ENCODE assay signal across 1 cellular context in the genomic region with DNA sequence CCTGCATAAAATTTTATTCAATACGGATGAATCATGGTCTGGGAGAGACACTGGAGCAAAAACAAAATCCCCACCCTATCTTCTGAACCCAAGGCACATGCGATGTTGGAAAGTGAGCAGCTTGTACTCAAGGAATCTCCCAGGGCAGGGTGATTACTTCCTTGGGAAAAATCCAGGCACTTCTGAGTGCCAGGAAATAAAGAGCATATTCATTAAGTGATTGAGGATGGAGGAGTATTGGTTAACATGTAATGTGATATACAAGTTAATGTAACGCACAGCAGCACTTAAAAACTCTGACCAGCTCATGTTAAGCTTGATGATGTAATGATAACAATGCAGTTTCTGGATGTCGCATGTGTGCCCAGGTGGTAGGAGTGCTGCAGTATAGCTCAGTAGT.
TF ChIP-seq lines count a peak whose summit lies in the region.

No MANE protein-coding gene starts in this region.

TF ChIP-seq in HEK293, 187 proteins besides CTCF, POLR2A, EP300 and RAD21 (continued from another document and continues in another):
- TF ChIP-seq, protein P1, sequence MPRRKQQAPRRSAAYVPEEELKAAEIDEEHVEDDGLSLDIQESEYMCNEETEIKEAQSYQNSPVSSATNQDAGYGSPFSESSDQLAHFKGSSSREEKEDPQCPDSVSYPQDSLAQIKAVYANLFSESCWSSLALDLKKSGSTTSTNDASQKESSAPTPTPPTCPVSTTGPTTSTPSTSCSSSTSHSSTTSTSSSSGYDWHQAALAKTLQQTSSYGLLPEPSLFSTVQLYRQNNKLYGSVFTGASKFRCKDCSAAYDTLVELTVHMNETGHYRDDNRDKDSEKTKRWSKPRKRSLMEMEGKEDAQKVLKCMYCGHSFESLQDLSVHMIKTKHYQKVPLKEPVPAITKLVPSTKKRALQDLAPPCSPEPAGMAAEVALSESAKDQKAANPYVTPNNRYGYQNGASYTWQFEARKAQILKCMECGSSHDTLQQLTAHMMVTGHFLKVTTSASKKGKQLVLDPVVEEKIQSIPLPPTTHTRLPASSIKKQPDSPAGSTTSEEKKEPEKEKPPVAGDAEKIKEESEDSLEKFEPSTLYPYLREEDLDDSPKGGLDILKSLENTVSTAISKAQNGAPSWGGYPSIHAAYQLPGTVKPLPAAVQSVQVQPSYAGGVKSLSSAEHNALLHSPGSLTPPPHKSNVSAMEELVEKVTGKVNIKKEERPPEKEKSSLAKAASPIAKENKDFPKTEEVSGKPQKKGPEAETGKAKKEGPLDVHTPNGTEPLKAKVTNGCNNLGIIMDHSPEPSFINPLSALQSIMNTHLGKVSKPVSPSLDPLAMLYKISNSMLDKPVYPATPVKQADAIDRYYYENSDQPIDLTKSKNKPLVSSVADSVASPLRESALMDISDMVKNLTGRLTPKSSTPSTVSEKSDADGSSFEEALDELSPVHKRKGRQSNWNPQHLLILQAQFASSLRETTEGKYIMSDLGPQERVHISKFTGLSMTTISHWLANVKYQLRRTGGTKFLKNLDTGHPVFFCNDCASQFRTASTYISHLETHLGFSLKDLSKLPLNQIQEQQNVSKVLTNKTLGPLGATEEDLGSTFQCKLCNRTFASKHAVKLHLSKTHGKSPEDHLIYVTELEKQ (tag by site-specific recombination; IDR thresholded peaks at IDR 0.05; ENCODE audit: borderline replicate concordance) = peak; percentile 32; the same call in 1 of the 2 replicates
- TF ChIP-seq ZNF747 (tag by site-specific recombination; IDR thresholded peaks at IDR 0.05) = no peak
- TF ChIP-seq ZNF366 (tag by site-specific recombination; conservative IDR thresholded peaks at IDR 0.05) = peak; percentile 78
- TF ChIP-seq ZFP37 (tag by site-specific recombination; IDR thresholded peaks at IDR 0.05) = 0 out of 2 replicates have a peak, but pooled peaks have one; percentile 31
- no peak for TF ChIP-seq HOXD13 (CRISPR knock-in tag; IDR thresholded peaks at IDR 0.05; ENCODE audit: borderline replicate concordance)
- TF ChIP-seq ZNF585B (tag by site-specific recombination; IDR thresholded peaks at IDR 0.05) = no peak
- no peak for TF ChIP-seq ZFP69B (tag by site-specific recombination; IDR thresholded peaks at IDR 0.05)
- no peak for TF ChIP-seq ZNF404 (tag by site-specific recombination; IDR thresholded peaks at IDR 0.05)
- TF ChIP-seq ZNF394 (tag by site-specific recombination; IDR thresholded peaks at IDR 0.05; ENCODE audit: borderline replicate concordance) = peak; percentile 45; the same call in 1 of the 2 replicates
- TF ChIP-seq ZNF157 (tag by site-specific recombination; IDR thresholded peaks at IDR 0.05) = no peak
- peak; percentile 79; the same call in 1 of the 2 replicates for TF ChIP-seq ZNF24 (tag by site-specific recombination; IDR thresholded peaks at IDR 0.05)
- no peak for TF ChIP-seq ZIC2 (tag by site-specific recombination; IDR thresholded peaks at IDR 0.05)
- TF ChIP-seq, protein P2, sequence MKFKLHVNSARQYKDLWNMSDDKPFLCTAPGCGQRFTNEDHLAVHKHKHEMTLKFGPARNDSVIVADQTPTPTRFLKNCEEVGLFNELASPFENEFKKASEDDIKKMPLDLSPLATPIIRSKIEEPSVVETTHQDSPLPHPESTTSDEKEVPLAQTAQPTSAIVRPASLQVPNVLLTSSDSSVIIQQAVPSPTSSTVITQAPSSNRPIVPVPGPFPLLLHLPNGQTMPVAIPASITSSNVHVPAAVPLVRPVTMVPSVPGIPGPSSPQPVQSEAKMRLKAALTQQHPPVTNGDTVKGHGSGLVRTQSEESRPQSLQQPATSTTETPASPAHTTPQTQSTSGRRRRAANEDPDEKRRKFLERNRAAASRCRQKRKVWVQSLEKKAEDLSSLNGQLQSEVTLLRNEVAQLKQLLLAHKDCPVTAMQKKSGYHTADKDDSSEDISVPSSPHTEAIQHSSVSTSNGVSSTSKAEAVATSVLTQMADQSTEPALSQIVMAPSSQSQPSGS (tag by site-specific recombination; IDR thresholded peaks at IDR 0.05; ENCODE audit: low read depth) = peak; percentile 92
- peak; percentile 84 for TF ChIP-seq ZNF843 (tag by site-specific recombination; IDR thresholded peaks at IDR 0.05)
- TF ChIP-seq, protein P3, sequence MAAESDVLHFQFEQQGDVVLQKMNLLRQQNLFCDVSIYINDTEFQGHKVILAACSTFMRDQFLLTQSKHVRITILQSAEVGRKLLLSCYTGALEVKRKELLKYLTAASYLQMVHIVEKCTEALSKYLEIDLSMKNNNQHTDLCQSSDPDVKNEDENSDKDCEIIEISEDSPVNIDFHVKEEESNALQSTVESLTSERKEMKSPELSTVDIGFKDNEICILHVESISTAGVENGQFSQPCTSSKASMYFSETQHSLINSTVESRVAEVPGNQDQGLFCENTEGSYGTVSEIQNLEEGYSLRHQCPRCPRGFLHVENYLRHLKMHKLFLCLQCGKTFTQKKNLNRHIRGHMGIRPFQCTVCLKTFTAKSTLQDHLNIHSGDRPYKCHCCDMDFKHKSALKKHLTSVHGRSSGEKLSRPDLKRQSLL (tag by site-specific recombination; IDR thresholded peaks at IDR 0.05) = 0 out of 2 replicates have a peak, but pooled peaks have one; percentile 47
- TF ChIP-seq ZNF169 (tag by site-specific recombination; IDR thresholded peaks at IDR 0.05) = no peak
- TF ChIP-seq ZNF654 (tag by site-specific recombination; IDR thresholded peaks at IDR 0.05; ENCODE audit: low read depth) = no peak; the same call in 1 of the 2 replicates
- TF ChIP-seq ZSCAN16 (tag by site-specific recombination; IDR thresholded peaks at IDR 0.05) = no peak
- TF ChIP-seq ZNF274 (IDR thresholded peaks at IDR 0.05; ENCODE audit: low read length) = no peak
- no peak for TF ChIP-seq ZNF274 (tag by site-specific recombination; IDR thresholded peaks at IDR 0.05; ENCODE audit: borderline replicate concordance)
- TF ChIP-seq ZNF423 (tag by site-specific recombination; IDR thresholded peaks at IDR 0.05) = no peak
- TF ChIP-seq GLIS2 (tag by site-specific recombination; IDR thresholded peaks at IDR 0.05) = no peak
- peak; percentile 82 for TF ChIP-seq MZF1 (tag by site-specific recombination; IDR thresholded peaks at IDR 0.05; ENCODE audit: borderline replicate concordance)
- TF ChIP-seq GLI2 (tag by site-specific recombination; IDR thresholded peaks at IDR 0.05; ENCODE audit: borderline replicate concordance, low read depth) = no peak
- TF ChIP-seq ZNF677 (tag by site-specific recombination; IDR thresholded peaks at IDR 0.05) = no peak
- no peak for TF ChIP-seq ZNF837 (tag by site-specific recombination; IDR thresholded peaks at IDR 0.05)
- no peak for TF ChIP-seq ZXDB (tag by site-specific recombination; IDR thresholded peaks at IDR 0.05)
- peak; percentile 39; the same call in 1 of the 2 replicates for TF ChIP-seq BCL11A (tag by site-specific recombination; IDR thresholded peaks at IDR 0.05; ENCODE audit: low read depth)
- TF ChIP-seq, protein P4, sequence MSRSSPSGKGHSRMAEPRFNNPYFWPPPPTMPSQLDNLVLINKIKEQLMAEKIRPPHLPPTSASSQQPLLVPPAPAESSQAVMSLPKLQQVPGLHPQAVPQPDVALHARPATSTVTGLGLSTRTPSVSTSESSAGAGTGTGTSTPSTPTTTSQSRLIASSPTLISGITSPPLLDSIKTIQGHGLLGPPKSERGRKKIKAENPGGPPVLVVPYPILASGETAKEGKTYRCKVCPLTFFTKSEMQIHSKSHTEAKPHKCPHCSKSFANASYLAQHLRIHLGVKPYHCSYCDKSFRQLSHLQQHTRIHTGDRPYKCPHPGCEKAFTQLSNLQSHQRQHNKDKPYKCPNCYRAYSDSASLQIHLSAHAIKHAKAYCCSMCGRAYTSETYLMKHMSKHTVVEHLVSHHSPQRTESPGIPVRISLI (tag by site-specific recombination; IDR thresholded peaks at IDR 0.05) = no peak
- TF ChIP-seq, protein P5, sequence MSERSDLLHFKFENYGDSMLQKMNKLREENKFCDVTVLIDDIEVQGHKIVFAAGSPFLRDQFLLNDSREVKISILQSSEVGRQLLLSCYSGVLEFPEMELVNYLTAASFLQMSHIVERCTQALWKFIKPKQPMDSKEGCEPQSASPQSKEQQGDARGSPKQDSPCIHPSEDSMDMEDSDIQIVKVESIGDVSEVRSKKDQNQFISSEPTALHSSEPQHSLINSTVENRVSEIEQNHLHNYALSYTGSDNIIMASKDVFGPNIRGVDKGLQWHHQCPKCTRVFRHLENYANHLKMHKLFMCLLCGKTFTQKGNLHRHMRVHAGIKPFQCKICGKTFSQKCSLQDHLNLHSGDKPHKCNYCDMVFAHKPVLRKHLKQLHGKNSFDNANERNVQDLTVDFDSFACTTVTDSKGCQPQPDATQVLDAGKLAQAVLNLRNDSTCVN (tag by site-specific recombination; optimal IDR thresholded peaks at IDR 0.05) = no peak
- TF ChIP-seq ZNF10 (tag by site-specific recombination; IDR thresholded peaks at IDR 0.05) = 0 out of 2 replicates have a peak, but pooled peaks have one; percentile 26
- TF ChIP-seq, protein P6, sequence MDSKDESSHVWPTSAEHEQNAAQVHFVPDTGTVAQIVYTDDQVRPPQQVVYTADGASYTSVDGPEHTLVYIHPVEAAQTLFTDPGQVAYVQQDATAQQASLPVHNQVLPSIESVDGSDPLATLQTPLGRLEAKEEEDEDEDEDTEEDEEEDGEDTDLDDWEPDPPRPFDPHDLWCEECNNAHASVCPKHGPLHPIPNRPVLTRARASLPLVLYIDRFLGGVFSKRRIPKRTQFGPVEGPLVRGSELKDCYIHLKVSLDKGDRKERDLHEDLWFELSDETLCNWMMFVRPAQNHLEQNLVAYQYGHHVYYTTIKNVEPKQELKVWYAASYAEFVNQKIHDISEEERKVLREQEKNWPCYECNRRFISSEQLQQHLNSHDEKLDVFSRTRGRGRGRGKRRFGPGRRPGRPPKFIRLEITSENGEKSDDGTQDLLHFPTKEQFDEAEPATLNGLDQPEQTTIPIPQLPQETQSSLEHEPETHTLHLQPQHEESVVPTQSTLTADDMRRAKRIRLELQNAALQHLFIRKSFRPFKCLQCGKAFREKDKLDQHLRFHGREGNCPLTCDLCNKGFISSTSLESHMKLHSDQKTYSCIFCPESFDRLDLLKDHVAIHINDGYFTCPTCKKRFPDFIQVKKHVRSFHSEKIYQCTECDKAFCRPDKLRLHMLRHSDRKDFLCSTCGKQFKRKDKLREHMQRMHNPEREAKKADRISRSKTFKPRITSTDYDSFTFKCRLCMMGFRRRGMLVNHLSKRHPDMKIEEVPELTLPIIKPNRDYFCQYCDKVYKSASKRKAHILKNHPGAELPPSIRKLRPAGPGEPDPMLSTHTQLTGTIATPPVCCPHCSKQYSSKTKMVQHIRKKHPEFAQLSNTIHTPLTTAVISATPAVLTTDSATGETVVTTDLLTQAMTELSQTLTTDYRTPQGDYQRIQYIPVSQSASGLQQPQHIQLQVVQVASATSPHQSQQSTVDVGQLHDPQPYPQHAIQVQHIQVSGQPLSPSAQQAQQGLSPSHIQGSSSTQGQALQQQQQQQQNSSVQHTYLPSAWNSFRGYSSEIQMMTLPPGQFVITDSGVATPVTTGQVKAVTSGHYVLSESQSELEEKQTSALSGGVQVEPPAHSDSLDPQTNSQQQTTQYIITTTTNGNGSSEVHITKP (tag by site-specific recombination; IDR thresholded peaks at IDR 0.05) = peak; percentile 35; the same call in 1 of the 2 replicates
- no peak for TF ChIP-seq ZNF37A (tag by site-specific recombination; IDR thresholded peaks at IDR 0.05)
- peak; percentile 49 for TF ChIP-seq ZBTB20 (tag by site-specific recombination; IDR thresholded peaks at IDR 0.05)
- TF ChIP-seq ZNF600 (tag by site-specific recombination; IDR thresholded peaks at IDR 0.05) = peak; percentile 60; the same call in 1 of the 2 replicates
- TF ChIP-seq, protein P7, sequence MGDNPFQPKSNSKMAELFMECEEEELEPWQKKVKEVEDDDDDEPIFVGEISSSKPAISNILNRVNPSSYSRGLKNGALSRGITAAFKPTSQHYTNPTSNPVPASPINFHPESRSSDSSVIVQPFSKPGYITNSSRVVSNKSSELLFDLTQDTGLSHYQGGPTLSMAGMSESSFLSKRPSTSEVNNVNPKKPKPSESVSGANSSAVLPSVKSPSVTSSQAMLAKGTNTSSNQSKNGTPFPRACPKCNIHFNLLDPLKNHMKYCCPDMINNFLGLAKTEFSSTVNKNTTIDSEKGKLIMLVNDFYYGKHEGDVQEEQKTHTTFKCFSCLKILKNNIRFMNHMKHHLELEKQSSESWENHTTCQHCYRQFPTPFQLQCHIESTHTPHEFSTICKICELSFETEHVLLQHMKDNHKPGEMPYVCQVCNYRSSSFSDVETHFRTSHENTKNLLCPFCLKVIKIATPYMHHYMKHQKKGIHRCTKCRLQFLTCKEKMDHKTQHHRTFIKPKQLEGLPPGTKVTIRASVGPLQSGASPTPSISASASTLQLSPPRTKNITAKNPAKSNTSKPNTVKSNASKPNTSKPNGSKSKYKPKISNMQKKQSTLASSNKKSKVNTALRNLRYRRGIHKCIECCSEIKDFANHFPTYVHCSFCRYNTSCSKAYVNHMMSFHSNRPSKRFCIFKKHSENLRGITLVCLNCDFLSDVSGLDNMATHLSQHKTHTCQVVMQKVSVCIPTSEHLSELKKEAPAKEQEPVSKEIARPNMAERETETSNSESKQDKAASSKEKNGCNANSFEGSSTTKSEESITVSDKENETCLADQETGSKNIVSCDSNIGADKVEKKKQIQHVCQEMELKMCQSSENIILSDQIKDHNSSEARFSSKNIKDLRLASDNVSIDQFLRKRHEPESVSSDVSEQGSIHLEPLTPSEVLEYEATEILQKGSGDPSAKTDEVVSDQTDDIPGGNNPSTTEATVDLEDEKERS (tag by site-specific recombination; IDR thresholded peaks at IDR 0.05) = no peak
- no peak for TF ChIP-seq HOXA7 (CRISPR knock-in tag; IDR thresholded peaks at IDR 0.05; ENCODE audit: borderline replicate concordance)
- TF ChIP-seq, protein P8, sequence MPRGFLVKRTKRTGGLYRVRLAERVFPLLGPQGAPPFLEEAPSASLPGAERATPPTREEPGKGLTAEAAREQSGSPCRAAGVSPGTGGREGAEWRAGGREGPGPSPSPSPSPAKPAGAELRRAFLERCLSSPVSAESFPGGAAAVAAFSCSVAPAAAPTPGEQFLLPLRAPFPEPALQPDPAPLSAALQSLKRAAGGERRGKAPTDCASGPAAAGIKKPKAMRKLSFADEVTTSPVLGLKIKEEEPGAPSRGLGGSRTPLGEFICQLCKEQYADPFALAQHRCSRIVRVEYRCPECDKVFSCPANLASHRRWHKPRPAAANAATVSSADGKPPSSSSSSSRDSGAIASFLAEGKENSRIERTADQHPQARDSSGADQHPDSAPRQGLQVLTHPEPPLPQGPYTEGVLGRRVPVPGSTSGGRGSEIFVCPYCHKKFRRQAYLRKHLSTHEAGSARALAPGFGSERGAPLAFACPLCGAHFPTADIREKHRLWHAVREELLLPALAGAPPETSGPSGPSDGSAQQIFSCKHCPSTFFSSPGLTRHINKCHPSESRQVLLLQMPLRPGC (tag by site-specific recombination; IDR thresholded peaks at IDR 0.05) = peak; percentile 75; the same call in 1 of the 2 replicates
- no peak for TF ChIP-seq SCRT2 (tag by site-specific recombination; IDR thresholded peaks at IDR 0.05)
- no peak for TF ChIP-seq ZNF239 (tag by site-specific recombination; IDR thresholded peaks at IDR 0.05)
- no peak for TF ChIP-seq ZNF707 (tag by site-specific recombination; IDR thresholded peaks at IDR 0.05)
- TF ChIP-seq ZNF621 (tag by site-specific recombination; IDR thresholded peaks at IDR 0.05) = no peak
